In genomic region chr11:131906963-131907362, GRCh38 we compare ENCODE assay signal across 16 cellular contexts.
A peak's percentile ranks its signal among the peaks of the same experiment; 100 is the strongest.
DNase-seq lines count a peak whose midpoint lies in the region; ATAC-seq, FAIRE-seq and TF ChIP-seq lines count a peak whose summit lies in the region.
"Had no signal": no experiment of that assay in that cellular context is flagged by ENCODE, and none has a peak within 500 bp of the region (broad histone marks: within the 10 kb centered on the region; RNA-seq: fewer than 3 reads in every experiment).

No MANE protein-coding gene starts in this region.

- FAIRE-seq in urothelium cell line (lab: Jason Lieb, UNC), result no peak
- FAIRE-seq: endometrium had no signal

- intact Hi-C loops in left ventricle myocardium superior (cut with micrococcal nuclease) (no loop called here), right cardiac atrium (cut with DNase I) (loop anchor here in 2 of 4 donors (10.0 kb wide), 2 partner anchors 118 to 408 kb away; no protein-coding TSS in a partner anchor)
- intact Hi-C loops in activated naive CD4-positive, alpha-beta T cell treated with anti-CD3 and anti-CD28 coated beads for 36 hours (cut with micrococcal nuclease), result no loop called here

- H3K4me1 Mint-ChIP-seq in activated naive CD4-positive, alpha-beta T cell treated with anti-CD3 and anti-CD28 coated beads for 36 hours (ENCODE audit: low read depth), result no peaks in the 10 kb centered on the region
- H3K4me1 Mint-ChIP-seq: activated CD4-positive, alpha-beta T cell treated with anti-CD3 and anti-CD28 coated beads, Interleukin-2, amount 10 ng/mL, durations not matched to agents 7 days and 5 days; central memory CD8-positive, alpha-beta T cell had no signal

- H3K9me3 Mint-ChIP-seq in activated naive CD4-positive, alpha-beta T cell treated with anti-CD3 and anti-CD28 coated beads for 36 hours, result no peaks in the 10 kb centered on the region
- H3K9me3 Mint-ChIP-seq: activated CD4-positive, alpha-beta T cell treated with anti-CD3 and anti-CD28 coated beads, Interleukin-2, amount 10 ng/mL, durations not matched to agents 7 days and 5 days had no signal

- no peak overlapping the region for H3K27ac Mint-ChIP-seq in activated naive CD4-positive, alpha-beta T cell treated with anti-CD3 and anti-CD28 coated beads for 36 hours
- H3K27ac Mint-ChIP-seq: activated CD4-positive, alpha-beta T cell treated with anti-CD3 and anti-CD28 coated beads, Interleukin-2, amount 10 ng/mL, durations not matched to agents 7 days and 5 days; activated naive CD8-positive, alpha-beta T cell had no signal

- H3K4me3 ChIP-seq in right atrium auricular region (no peak overlapping the region), right cardiac atrium (ENCODE audit: low read length) (no peak overlapping the region)
- H3K4me3 ChIP-seq: prostate gland had no signal

- H3K9me3 ChIP-seq in right atrium auricular region, result no peaks in the 10 kb centered on the region
- no peaks in the 10 kb centered on the region for H3K9me3 ChIP-seq in right cardiac atrium (ENCODE audit: control insufficient read depth, low read length)
- H3K9me3 ChIP-seq: prostate gland had no signal

- no peak overlapping the region for H3K4me3 Mint-ChIP-seq in activated naive CD4-positive, alpha-beta T cell treated with anti-CD3 and anti-CD28 coated beads for 36 hours
- H3K4me3 Mint-ChIP-seq: activated CD4-positive, alpha-beta T cell treated with anti-CD3 and anti-CD28 coated beads, Interleukin-2, amount 10 ng/mL, durations not matched to agents 7 days and 5 days; activated naive CD8-positive, alpha-beta T cell; central memory CD8-positive, alpha-beta T cell had no signal

- TF ChIP-seq CTCF in right atrium auricular region (IDR thresholded peaks at IDR 0.05), result peak; percentile 16 to 56

- peaks cover 44% of the 10 kb centered on the region for H3K27me3 Mint-ChIP-seq in activated naive CD4-positive, alpha-beta T cell treated with anti-CD3 and anti-CD28 coated beads for 36 hours (ENCODE audit: low read depth)

- CTCF ChIA-PET in activated naive CD4-positive, alpha-beta T cell treated with anti-CD3 and anti-CD28 coated beads for 36 hours (lab: Charles Lee), result no interaction called here

- H3K27ac ChIP-seq in right atrium auricular region (no peak overlapping the region), right cardiac atrium (ENCODE audit: low read length) (no peak overlapping the region)
- H3K27ac ChIP-seq: prostate gland had no signal

- no peak for ATAC-seq in left ventricle myocardium superior
- peak; percentile 28 to 36 for ATAC-seq in right cardiac atrium
- ATAC-seq in HG03135 (IDR thresholded peaks at IDR 0.05; ENCODE audit: unreplicated experiment), result no peak

- H3K36me3 ChIP-seq in right atrium auricular region, result no peaks in the 10 kb centered on the region
- H3K36me3 ChIP-seq: prostate gland had no signal

- H3K4me1 ChIP-seq in right atrium auricular region, result peaks cover 0 to 4% of the 10 kb centered on the region in 2 donors
- H3K4me1 ChIP-seq in right cardiac atrium (ENCODE audit: control insufficient read depth, insufficient read depth, low read length), result no peaks in the 10 kb centered on the region
- H3K4me1 ChIP-seq: prostate gland had no signal

- no peaks in the 10 kb centered on the region for H3K36me3 Mint-ChIP-seq in activated naive CD4-positive, alpha-beta T cell treated with anti-CD3 and anti-CD28 coated beads for 36 hours (ENCODE audit: low read depth)
- H3K36me3 Mint-ChIP-seq: activated naive CD8-positive, alpha-beta T cell had no signal

- 28% methylated on average over 4 of the region's 4 CpGs for WGBS in right cardiac atrium

- DNase-seq in right atrium auricular region (ENCODE audit: low spot score), result no peak
- no peak for DNase-seq in left ventricle myocardium superior
- DNase-seq in cerebellum (ENCODE audit: low spot score), result peak; percentile 70
- no peak for DNase-seq in right cardiac atrium
- no peak for DNase-seq in urothelium cell line (ENCODE audit: low spot score)
- DNase-seq in NCI-H1694 (lab: John Stamatoyannopoulos, UW), result no peak
- DNase-seq in activated naive CD4-positive, alpha-beta T cell treated with anti-CD3 and anti-CD28 coated beads for 36 hours, result no peak
- DNase-seq: activated CD4-positive, alpha-beta T cell treated with anti-CD3 and anti-CD28 coated beads, Interleukin-2, amount 10 ng/mL, durations not matched to agents 7 days and 5 days; kidney glomerular epithelial cell; NCI-H1048; stimulated activated naive CD4-positive, alpha-beta T cell treated with Interleukin-2 at 50 U/mL for 16 hours had no signal

- no peaks in the 10 kb centered on the region for H3K27me3 ChIP-seq in right atrium auricular region
- no peaks in the 10 kb centered on the region for H3K27me3 ChIP-seq in right cardiac atrium (ENCODE audit: control insufficient read depth, insufficient read depth)

Comparison
In these comparisons a context has a peak if more than half of its experiments do, and no peak if none do; other contexts are left out.
1. ATAC-seq: peak in right cardiac atrium (2 of 2); none in left ventricle myocardium superior (single experiment) and HG03135 (single experiment).